29 cellular contexts compared by ENCODE assay signal in genomic region chr11:74956387-74956786, GRCh38. TPM values are rescaled to one million over a fixed set of nuclear protein-coding genes. Genes with fewer than 3 reads are reported as not detected.
DNase-seq lines count a peak whose midpoint lies in the region; ATAC-seq, FAIRE-seq and TF ChIP-seq lines count a peak whose summit lies in the region.
"Had no signal": no experiment of that assay in that cellular context is flagged by ENCODE, and none has a peak within 500 bp of the region (broad histone marks: within the 10 kb centered on the region; RNA-seq: fewer than 3 reads in every experiment).

No MANE protein-coding gene starts in this region.

- no peaks in the 10 kb centered on the region for H3K9me3 ChIP-seq in K562 (replicated peaks; ENCODE audit: control insufficient read depth, insufficient read depth, low read depth, low read length)
- H3K9me3 ChIP-seq in left ventricle myocardium inferior (replicated peaks) = no peaks in the 10 kb centered on the region
- H3K9me3 ChIP-seq in gastrocnemius medialis = no peaks in the 10 kb centered on the region
- H3K9me3 ChIP-seq: body of pancreas, MG63, neutrophil, tibial artery had no signal

- peaks cover 82% of the 10 kb centered on the region for H3K4me1 Mint-ChIP-seq in activated T-cell treated with anti-CD3 and anti-CD28 coated beads, Interleukin-2, amount 50 U/mL, for 72 hours (ENCODE audit: low read depth)
- peaks cover 82% of the 10 kb centered on the region for H3K4me1 Mint-ChIP-seq in activated T-cell treated with anti-CD3 and anti-CD28 coated beads, Interleukin-2, amount 50 U/mL, for 4 hours (ENCODE audit: low read depth)

- no peak for TF ChIP-seq EP300 in K562 (IDR thresholded peaks at IDR 0.05; ENCODE audit: low read length)

- no peaks in the 10 kb centered on the region for H3K27me3 Mint-ChIP-seq in activated T-cell treated with anti-CD3 and anti-CD28 coated beads, Interleukin-2, amount 50 U/mL, for 72 hours (ENCODE audit: low read depth)
- no peaks in the 10 kb centered on the region for H3K27me3 Mint-ChIP-seq in activated T-cell treated with anti-CD3 and anti-CD28 coated beads, Interleukin-2, amount 50 U/mL, for 4 hours (ENCODE audit: low read depth)
- H3K27me3 Mint-ChIP-seq: activated CD4-positive, alpha-beta T cell treated with anti-CD3 and anti-CD28 coated beads for 36 hours had no signal

- peaks cover 6 to 11% of the 10 kb centered on the region in 2 donors for H3K36me3 Mint-ChIP-seq in activated T-cell treated with anti-CD3 and anti-CD28 coated beads, Interleukin-2, amount 50 U/mL, for 72 hours (ENCODE audit: insufficient read depth in 2 of 2)
- H3K36me3 Mint-ChIP-seq in activated T-cell treated with anti-CD3 and anti-CD28 coated beads, Interleukin-2, amount 50 U/mL, for 4 hours (ENCODE audit: insufficient read depth) = peaks cover 35% of the 10 kb centered on the region

- no peak for DNase-seq in activated T-cell treated with anti-CD3 and anti-CD28 coated beads, Interleukin-2, amount 50 U/mL, for 72 hours
- DNase-seq in activated T-cell treated with anti-CD3 and anti-CD28 coated beads, Interleukin-2, amount 50 U/mL, for 4 hours = no peak
- DNase-seq in K562 (ENCODE audit: extremely low read depth in 1 of 4, low spot score in 3 of 4) (no peak), left ventricle myocardium inferior (no peak), gastrocnemius medialis (peak in 1 of 2 donors; percentile 20), RCC 7860 (ENCODE audit: low spot score) (no peak), NCI-H2029 (lab: John Stamatoyannopoulos, UW) (no peak)
- DNase-seq: 8988T; activated CD4-positive, alpha-beta T cell treated with anti-CD3 and anti-CD28 coated beads for 36 hours; activated naive CD4-positive, alpha-beta T cell treated with Interleukin-2 at 50 U/mL for 16 hours; activated T-cell treated with anti-CD3 and anti-CD28 coated beads, Interleukin-2, amount 50 U/mL, for 1 hour; body of pancreas; CD8-positive, alpha-beta T cell; effector CD8-positive, alpha-beta T cell; foreskin melanocyte; H7; hippocampal formation; KBM-7; left cardiac atrium; mesendoderm; MG63; NCI-H1417; NCI-H2081; NCI-H345; T-helper 2 cell; tibial artery had no signal

- no peak overlapping the region for H3K9ac ChIP-seq in K562 (ENCODE audit: insufficient read depth in 1 of 2, low read depth in 2 of 2, low read length in 2 of 2)

- no peaks in the 10 kb centered on the region for H3K27me3 ChIP-seq in K562 (ENCODE audit: control insufficient read depth in 2 of 2, insufficient read depth in 2 of 2, low read length in 2 of 2)
- H3K27me3 ChIP-seq in left ventricle myocardium inferior (ENCODE audit: low read depth) = no peaks in the 10 kb centered on the region
- no peaks in the 10 kb centered on the region for H3K27me3 ChIP-seq in gastrocnemius medialis
- H3K27me3 ChIP-seq: body of pancreas, MG63, neutrophil, tibial artery had no signal

- no peaks in the 10 kb centered on the region for H3K9me1 ChIP-seq in K562 (ENCODE audit: control insufficient read depth, insufficient read depth, low read length)

- H4K20me1 ChIP-seq in K562 (replicated peaks; ENCODE audit: control insufficient read depth, insufficient read depth, low read length) = peaks cover 41% of the 10 kb centered on the region

- no peak for TF ChIP-seq RAD21 in K562 (CRISPR knock-in tag; conservative IDR thresholded peaks at IDR 0.05 in 1 of 2, IDR thresholded peaks at IDR 0.05 in 1 of 2)

- CTCF ChIA-PET in K562 (lab: Yijun Ruan, JAX; ENCODE audit: low intra/inter-chr PET ratio) = no interaction called here

- intact Hi-C loops in K562 (cut with micrococcal nuclease) = no loop called here
- intact Hi-C loops in left ventricle myocardium inferior (cut with micrococcal nuclease) = no loop called here
- intact Hi-C loops in gastrocnemius medialis (cut with DNase I; ENCODE audit: low total_unique reads) = no loop called here

- no peak overlapping the region for H2AFZ ChIP-seq in K562 (ENCODE audit: low read depth, low read length)

- H3K4me3 Mint-ChIP-seq in activated T-cell treated with anti-CD3 and anti-CD28 coated beads, Interleukin-2, amount 50 U/mL, for 72 hours = no peak overlapping the region
- H3K4me3 Mint-ChIP-seq in activated T-cell treated with anti-CD3 and anti-CD28 coated beads, Interleukin-2, amount 50 U/mL, for 4 hours = no peak overlapping the region
- H3K4me3 Mint-ChIP-seq: activated CD4-positive, alpha-beta T cell treated with anti-CD3 and anti-CD28 coated beads for 36 hours; CD8-positive, alpha-beta T cell had no signal

- no peak overlapping the region for H3K4me2 ChIP-seq in K562 (ENCODE audit: insufficient read depth, low read length)

- peak overlapping the region; percentile 16; the same call in 2 of the 3 replicates for H3K27ac ChIP-seq in K562 (ENCODE audit: extremely low read depth, low read depth, low read length)
- peak overlapping the region; percentile 54 for H3K27ac ChIP-seq in left ventricle myocardium inferior (replicated peaks)
- H3K27ac ChIP-seq in gastrocnemius medialis = peak overlapping the region; percentile 26 to 58 (median 46)
- H3K27ac ChIP-seq: body of pancreas, neutrophil, tibial artery had no signal

- WGBS in K562 (ENCODE audit: insufficient coverage, low coverage, missing lambda C conversion rate) = 75% methylated on average over 4 of the region's 4 CpGs

- TF ChIP-seq POLR2A in K562 (conservative IDR thresholded peaks at IDR 0.05) (no peak), gastrocnemius medialis (IDR thresholded peaks at IDR 0.05) (no peak)

- peaks cover 74% of the 10 kb centered on the region for H3K36me3 ChIP-seq in K562 (ENCODE audit: control insufficient read depth, insufficient read depth, low read length)
- H3K36me3 ChIP-seq in left ventricle myocardium inferior = peaks cover 15% of the 10 kb centered on the region
- peaks cover 0 to 6% of the 10 kb centered on the region in 2 donors for H3K36me3 ChIP-seq in gastrocnemius medialis
- H3K36me3 ChIP-seq: tibial artery had no signal

- H3K4me3 ChIP-seq in K562 (no peak overlapping the region), left ventricle myocardium inferior (no peak overlapping the region), gastrocnemius medialis (no peak overlapping the region)
- H3K4me3 ChIP-seq: body of pancreas, MG63, tibial artery had no signal

- H3K4me1 ChIP-seq in K562 (replicated peaks in 1 of 2; ENCODE audit: control insufficient read depth in 2 of 2, insufficient read depth in 2 of 2, low read length in 2 of 2) = peaks cover 8 to 31% of the 10 kb centered on the region in 2 experiments; a peak in 3 of 5 replicates
- peaks cover 84% of the 10 kb centered on the region for H3K4me1 ChIP-seq in left ventricle myocardium inferior
- H3K4me1 ChIP-seq in gastrocnemius medialis = peaks cover 42 to 48% of the 10 kb centered on the region in 2 donors

- no peak for ATAC-seq in activated T-cell treated with anti-CD3 and anti-CD28 coated beads, Interleukin-2, amount 50 U/mL, for 72 hours (replicated peaks in 1 of 2)
- no peak for ATAC-seq in activated T-cell treated with anti-CD3 and anti-CD28 coated beads, Interleukin-2, amount 50 U/mL, for 4 hours
- no peak for ATAC-seq in K562
- ATAC-seq in gastrocnemius medialis = peak; percentile 73 to 82
- ATAC-seq in HG03439 (IDR thresholded peaks at IDR 0.05; ENCODE audit: unreplicated experiment) = no peak
- ATAC-seq: activated CD4-positive, alpha-beta T cell treated with anti-CD3 and anti-CD28 coated beads for 36 hours; body of pancreas; CD8-positive, alpha-beta T cell; SK-N-SH treated with all-trans-retinoic acid at 6 μM for 48 hours had no signal

- H3K79me2 ChIP-seq in K562 (ENCODE audit: control insufficient read depth, insufficient read depth, low read length) = peaks cover 99% of the 10 kb centered on the region

- no peaks in the 10 kb centered on the region for H3K9me3 Mint-ChIP-seq in activated T-cell treated with anti-CD3 and anti-CD28 coated beads, Interleukin-2, amount 50 U/mL, for 72 hours
- H3K9me3 Mint-ChIP-seq in activated T-cell treated with anti-CD3 and anti-CD28 coated beads, Interleukin-2, amount 50 U/mL, for 4 hours = no peaks in the 10 kb centered on the region
- H3K9me3 Mint-ChIP-seq: CD8-positive, alpha-beta T cell had no signal

- no TSS peak for BruUV-seq in K562 (replicated peaks; lab: Mats Ljungman, UMichigan)

- POLR2A ChIA-PET in K562 (lab: Yijun Ruan, JAX) = interaction anchor here (0.6 to 1.7 kb wide), 3 partner anchors 15 to 33 kb away, joined by 3 to 4 read pairs (median 3); partner anchors contain the start of gene NEU3

- peak overlapping the region; percentile 2 for H3K27ac Mint-ChIP-seq in activated T-cell treated with anti-CD3 and anti-CD28 coated beads, Interleukin-2, amount 50 U/mL, for 72 hours
- H3K27ac Mint-ChIP-seq: activated CD4-positive, alpha-beta T cell treated with anti-CD3 and anti-CD28 coated beads for 36 hours; CD8-positive, alpha-beta T cell had no signal

- in situ Hi-C loops in K562 (cut with MboI) = no loop called here
- in situ Hi-C loops in gastrocnemius medialis (cut with MboI; ENCODE audit: low sequenced_read_pairs in 4 of 4) = no loop called here

- FAIRE-seq in K562 (lab: Jason Lieb, UNC) = no peak
- no peak for FAIRE-seq in RCC 7860 (lab: Jason Lieb, UNC)

- TF ChIP-seq CTCF in K562 (IDR thresholded peaks at IDR 0.05 in 2 of 3, conservative IDR thresholded peaks at IDR 0.05 in 1 of 3; ENCODE audit: insufficient read depth in 2 of 3, low read depth in 1 of 3, low read length in 3 of 3) = no peak
- TF ChIP-seq CTCF in left ventricle myocardium inferior (IDR thresholded peaks at IDR 0.05; ENCODE audit: borderline replicate concordance) = no peak
- no peak for TF ChIP-seq CTCF in gastrocnemius medialis (IDR thresholded peaks at IDR 0.05 in 4 of 5, conservative IDR thresholded peaks at IDR 0.05 in 1 of 5)

RNA-seq across cellular contexts. Expression of gene SPCS2, which starts 7.3 kb away (rescaled TPM):
- 100 to 1,000 TPM; 154 to 160 TPM for total RNA-seq in activated T-cell treated with anti-CD3 and anti-CD28 coated beads, Interleukin-2, amount 50 U/mL, for 72 hours
- 100 to 1,000 TPM; 128 to 142 (median 132) TPM for total RNA-seq in activated T-cell treated with anti-CD3 and anti-CD28 coated beads, Interleukin-2, amount 50 U/mL, for 4 hours
- 48.6 and 86.8 TPM in 2 replicates for total RNA-seq in K562 (2011; cell fraction: chromatin; rRNA removed; ENCODE audit: low replicate concordance)
- 24.1 and 36.7 TPM in 2 replicates for total RNA-seq in K562 (2011; cell fraction: nucleolus; rRNA removed)
- total RNA-seq in K562 (2011; cell fraction: nucleoplasm; rRNA removed) = 85.9 and 113 TPM in 2 replicates
- total RNA-seq in K562 (2014; rRNA removed) = 38.2 and 136 TPM in 2 replicates
- total RNA-seq in K562 (2014; rRNA removed; fragmentation: Illumina TruSeq; extraction: Trizol) = 55.0 and 65.9 TPM in 2 replicates
- 63.2 and 75.5 TPM in 2 replicates for total RNA-seq in K562 (2015; rRNA removed; fragmentation: Illumina TruSeq; extraction: Trizol)
- total RNA-seq in K562 (2021) = 150 and 172 TPM in 2 replicates
- 148 and 250 TPM in 2 replicates for polyA plus RNA-seq in K562 (2011; rRNA removed)
- 42.4 and 102 TPM in 2 replicates for polyA plus RNA-seq in K562 (2011; cell fraction: cytosol; rRNA removed)
- polyA plus RNA-seq in K562 (2011; cell fraction: nucleus; rRNA removed) = 15.7 and 31.6 TPM in 2 replicates
- polyA plus RNA-seq in K562 (2012) = 161 and 178 TPM in 2 replicates
- polyA plus RNA-seq in K562 (2014; fragmentation: Illumina TruSeq; extraction: Trizol) = 126 and 193 TPM in 2 replicates
- 100 to 1,000 TPM; 372 to 458 TPM for polyA plus RNA-seq in K562 (2014; fragmentation: Nextera tagmentation; extraction: Ambion mirVana)
- polyA plus RNA-seq in K562 (2014; rRNA removed) = 208 and 334 TPM in 2 replicates
- 73.3 and 74.6 TPM in 2 replicates for polyA minus RNA-seq in K562 (2011; rRNA and poly(A)+ RNA removed)
- polyA minus RNA-seq in K562 (2011; cell fraction: cytosol; rRNA and poly(A)+ RNA removed) = 21.6 and 30.6 TPM in 2 replicates
- polyA minus RNA-seq in K562 (2011; cell fraction: nucleus; rRNA and poly(A)+ RNA removed) = 19.5 and 28.1 TPM in 2 replicates
- total RNA-seq in left ventricle myocardium inferior = 103 TPM
- total RNA-seq in gastrocnemius medialis = 10 to 100 TPM; 16.9 to 38.3 (median 22.8) TPM

RNA-seq across cellular contexts. Expression of gene XRRA1, which starts 7.5 kb away (rescaled TPM):
- 10 to 100 TPM; 15.4 to 22.6 TPM for total RNA-seq in activated T-cell treated with anti-CD3 and anti-CD28 coated beads, Interleukin-2, amount 50 U/mL, for 72 hours
- total RNA-seq in activated T-cell treated with anti-CD3 and anti-CD28 coated beads, Interleukin-2, amount 50 U/mL, for 4 hours = 1 to 10 TPM; 6.5 to 8.6 (median 7.1) TPM
- 113 and 146 TPM in 2 replicates for total RNA-seq in K562 (2011; cell fraction: chromatin; rRNA removed; ENCODE audit: low replicate concordance)
- 45.7 and 54.9 TPM in 2 replicates for total RNA-seq in K562 (2011; cell fraction: nucleolus; rRNA removed)
- 74.1 and 109 TPM in 2 replicates for total RNA-seq in K562 (2011; cell fraction: nucleoplasm; rRNA removed)
- total RNA-seq in K562 (2014; rRNA removed) (18.3 and 20.1 TPM in 2 replicates), K562 (2014; rRNA removed; fragmentation: Illumina TruSeq; extraction: Trizol) (12.8 and 15.9 TPM in 2 replicates), K562 (2015; rRNA removed; fragmentation: Illumina TruSeq; extraction: Trizol) (16.0 and 18.0 TPM in 2 replicates), K562 (2021) (20.6 and 22.5 TPM in 2 replicates), left ventricle myocardium inferior (7.0 TPM), gastrocnemius medialis (10 to 100 TPM in 1 of 4 donors, 1 to 10 TPM in 3; 7.8 to 16.8 (median 8.8) TPM)
- polyA plus RNA-seq in K562 (2011; rRNA removed) (16.0 and 21.2 TPM in 2 replicates), K562 (2014; fragmentation: Illumina TruSeq; extraction: Trizol) (17.1 and 18.0 TPM in 2 replicates), K562 (2014; fragmentation: Nextera tagmentation; extraction: Ambion mirVana) (1 to 10 TPM; 5.0 to 8.9 TPM), K562 (2014; rRNA removed) (10.3 and 11.6 TPM in 2 replicates)
- 12.9 and 14.1 TPM in 2 replicates for polyA plus RNA-seq in K562 (2011; cell fraction: cytosol; rRNA removed)
- 24.3 and 38.6 TPM in 2 replicates for polyA plus RNA-seq in K562 (2011; cell fraction: nucleus; rRNA removed)
- 15.9 and 18.1 TPM in 2 replicates for polyA plus RNA-seq in K562 (2012)
- polyA minus RNA-seq in K562 (2011; rRNA and poly(A)+ RNA removed) = 30.6 and 35.3 TPM in 2 replicates
- polyA minus RNA-seq in K562 (2011; cell fraction: cytosol; rRNA and poly(A)+ RNA removed) = 17.0 and 23.7 TPM in 2 replicates
- 27.5 and 42.0 TPM in 2 replicates for polyA minus RNA-seq in K562 (2011; cell fraction: nucleus; rRNA and poly(A)+ RNA removed)

RNA-seq across cellular contexts. Expression of gene NEU3, which starts 32.3 kb away (rescaled TPM):
- 10 to 100 TPM; 15.7 to 16.9 TPM for total RNA-seq in activated T-cell treated with anti-CD3 and anti-CD28 coated beads, Interleukin-2, amount 50 U/mL, for 72 hours
- 10 to 100 TPM; 11.7 to 13.4 (median 11.8) TPM for total RNA-seq in activated T-cell treated with anti-CD3 and anti-CD28 coated beads, Interleukin-2, amount 50 U/mL, for 4 hours
- total RNA-seq in K562 (2011; cell fraction: chromatin; rRNA removed; ENCODE audit: low replicate concordance) = 58.7 and 76.5 TPM in 2 replicates
- 46.5 and 50.9 TPM in 2 replicates for total RNA-seq in K562 (2011; cell fraction: nucleolus; rRNA removed)
- total RNA-seq in K562 (2011; cell fraction: nucleoplasm; rRNA removed) = 48.2 and 59.5 TPM in 2 replicates
- 35.0 and 36.7 TPM in 2 replicates for total RNA-seq in K562 (2014; rRNA removed)
- 28.3 and 31.1 TPM in 2 replicates for total RNA-seq in K562 (2014; rRNA removed; fragmentation: Illumina TruSeq; extraction: Trizol)
- total RNA-seq in K562 (2015; rRNA removed; fragmentation: Illumina TruSeq; extraction: Trizol) = 36.5 and 41.3 TPM in 2 replicates
- 32.6 and 33.6 TPM in 2 replicates for total RNA-seq in K562 (2021)
- polyA plus RNA-seq in K562 (2011; rRNA removed) = 35.1 and 35.7 TPM in 2 replicates
- polyA plus RNA-seq in K562 (2011; cell fraction: cytosol; rRNA removed) = 29.9 and 43.7 TPM in 2 replicates
- polyA plus RNA-seq in K562 (2011; cell fraction: nucleus; rRNA removed) = 46.4 and 57.9 TPM in 2 replicates
- polyA plus RNA-seq in K562 (2012) = 20.4 and 20.5 TPM in 2 replicates
- polyA plus RNA-seq in K562 (2014; fragmentation: Illumina TruSeq; extraction: Trizol) = 27.9 and 28.6 TPM in 2 replicates
- 1 to 10 TPM; 6.2 to 7.2 TPM for polyA plus RNA-seq in K562 (2014; fragmentation: Nextera tagmentation; extraction: Ambion mirVana)
- 25.5 and 26.9 TPM in 2 replicates for polyA plus RNA-seq in K562 (2014; rRNA removed)
- polyA minus RNA-seq in K562 (2011; rRNA and poly(A)+ RNA removed) = 51.0 and 55.8 TPM in 2 replicates
- polyA minus RNA-seq in K562 (2011; cell fraction: cytosol; rRNA and poly(A)+ RNA removed) = 32.6 and 35.1 TPM in 2 replicates
- 32.7 and 43.7 TPM in 2 replicates for polyA minus RNA-seq in K562 (2011; cell fraction: nucleus; rRNA and poly(A)+ RNA removed)
- 9.9 TPM for total RNA-seq in left ventricle myocardium inferior
- 10 to 100 TPM; 11.0 to 20.6 (median 18.3) TPM for total RNA-seq in gastrocnemius medialis

Comparison
In these comparisons a context has a peak if more than half of its experiments do, and no peak if none do; other contexts are left out.
1. ATAC-seq: peak in gastrocnemius medialis (2 of 2); none in activated T-cell treated with anti-CD3 and anti-CD28 coated beads, Interleukin-2, amount 50 U/mL, for 72 hours (0 of 2), activated T-cell treated with anti-CD3 and anti-CD28 coated beads, Interleukin-2, amount 50 U/mL, for 4 hours (0 of 2), K562 (single experiment) and HG03439 (single experiment).
2. Peak in every context shown above with its lines, with median percentiles within 50 percentile points of each other: H3K27ac ChIP-seq.